8 cellular contexts compared by ENCODE assay signal in genomic region chr14:96039633-96040311, GRCh38. TPM values are rescaled to one million over a fixed set of nuclear protein-coding genes. Genes with fewer than 3 reads are reported as not detected.
DNase-seq lines count a peak whose midpoint lies in the region; ATAC-seq and TF ChIP-seq lines count a peak whose summit lies in the region.

No MANE protein-coding gene starts in this region.

- H3K4me2 ChIP-seq in KMS-11 (peak overlapping the region; percentile 60; the same call in 1 of the 2 replicates), osteoblast (ENCODE audit: insufficient read depth, low read length) (peak overlapping the region; percentile 91)

- no peaks in the 10 kb centered on the region for H4K20me1 ChIP-seq in KMS-11 (ENCODE audit: insufficient read depth)
- peaks cover 45% of the 10 kb centered on the region for H4K20me1 ChIP-seq in osteoblast (ENCODE audit: insufficient read depth, low read length)

- peaks cover 29% of the 10 kb centered on the region for H3K4me1 Mint-ChIP-seq in activated T-cell treated with anti-CD3 and anti-CD28 coated beads, Interleukin-2, amount 50 U/mL, for 72 hours (ENCODE audit: low read depth)
- peaks cover 64% of the 10 kb centered on the region for H3K4me1 Mint-ChIP-seq in glutamatergic neuron (ENCODE audit: low read depth, unreplicated experiment)

- H3K27me3 ChIP-seq in KMS-11 (ENCODE audit: insufficient read depth, low read depth) = no peaks in the 10 kb centered on the region
- no peaks in the 10 kb centered on the region for H3K27me3 ChIP-seq in osteoblast (ENCODE audit: insufficient read depth, low read length)

- H3K36me3 ChIP-seq in KMS-11 (ENCODE audit: insufficient read depth) = no peaks in the 10 kb centered on the region
- peaks cover 11% of the 10 kb centered on the region for H3K36me3 ChIP-seq in osteoblast (ENCODE audit: insufficient read depth, low read length)

- H3K4me3 ChIP-seq in KMS-11 (IDR thresholded peaks at IDR 0.05; ENCODE audit: insufficient read depth, low read depth, low read length) (no peak overlapping the region), osteoblast (ENCODE audit: insufficient read depth, low read length) (peak overlapping the region; percentile 88)

- H3K4me1 ChIP-seq in KMS-11 (ENCODE audit: low read depth, poor library complexity, severe bottlenecking) (no peaks in the 10 kb centered on the region), osteoblast (ENCODE audit: insufficient read depth, low read length) (peaks cover 34% of the 10 kb centered on the region)

- H2AFZ ChIP-seq in KMS-11 (ENCODE audit: low read depth) (peak overlapping the region; percentile 79; the same call in 1 of the 2 replicates), osteoblast (ENCODE audit: low read length) (peak overlapping the region; percentile 81)

- H3K27ac Mint-ChIP-seq in activated T-cell treated with anti-CD3 and anti-CD28 coated beads, Interleukin-2, amount 50 U/mL, for 72 hours = no peak overlapping the region
- H3K27ac Mint-ChIP-seq in glutamatergic neuron (ENCODE audit: unreplicated experiment) = peak overlapping the region; percentile 97

- peak overlapping the region; percentile 66 for H3K9ac ChIP-seq in KMS-11

- DNase-seq in DMS53 (lab: John Stamatoyannopoulos, UW) (peak; percentile 48), glutamatergic neuron (peak; percentile 75), osteoblast (ENCODE audit: insufficient read length, low spot score, missing footprints) (peak; percentile 73), NK-92 (lab: John Stamatoyannopoulos, UW; ENCODE audit: unreplicated experiment) (no peak), NCI-H2196 treated with DMSO at 0.1 percent for 48 hours (lab: John Stamatoyannopoulos, UW; ENCODE audit: unreplicated experiment) (no peak)
- DNase-seq in activated T-cell treated with anti-CD3 and anti-CD28 coated beads, Interleukin-2, amount 50 U/mL, for 72 hours = peak; percentile 21 to 38

- 0 out of 2 replicates have a peak, but pooled peaks have one; percentile 10 for TF ChIP-seq CTCF in KMS-11 (conservative IDR thresholded peaks at IDR 0.05; ENCODE audit: low read depth, low read length)
- no peak for TF ChIP-seq CTCF in glutamatergic neuron (IDR thresholded peaks at IDR 0.05; ENCODE audit: partially characterized antibody, unreplicated experiment)
- TF ChIP-seq CTCF in osteoblast (IDR thresholded peaks at IDR 0.05; ENCODE audit: extremely low read depth, low read depth, low read length) = no peak

- H3K4me3 Mint-ChIP-seq in activated T-cell treated with anti-CD3 and anti-CD28 coated beads, Interleukin-2, amount 50 U/mL, for 72 hours = peak overlapping the region; percentile 88 to 89
- peak overlapping the region; percentile 91 for H3K4me3 Mint-ChIP-seq in glutamatergic neuron (ENCODE audit: unreplicated experiment)

- peaks cover 44% of the 10 kb centered on the region for H3K27me3 Mint-ChIP-seq in activated T-cell treated with anti-CD3 and anti-CD28 coated beads, Interleukin-2, amount 50 U/mL, for 72 hours (ENCODE audit: low read depth)
- H3K27me3 Mint-ChIP-seq in glutamatergic neuron (ENCODE audit: unreplicated experiment) = peaks cover 11% of the 10 kb centered on the region

- H3K9me3 Mint-ChIP-seq in activated T-cell treated with anti-CD3 and anti-CD28 coated beads, Interleukin-2, amount 50 U/mL, for 72 hours = no peaks in the 10 kb centered on the region
- H3K9me3 Mint-ChIP-seq in glutamatergic neuron (ENCODE audit: unreplicated experiment) = peaks cover 24% of the 10 kb centered on the region

- H3K27ac ChIP-seq in KMS-11 (no peak overlapping the region), osteoblast (ENCODE audit: low read depth, low read length) (peak overlapping the region; percentile 71)

- peak; percentile 38 to 52 for ATAC-seq in activated T-cell treated with anti-CD3 and anti-CD28 coated beads, Interleukin-2, amount 50 U/mL, for 72 hours (replicated peaks in 1 of 2)
- ATAC-seq in HG03039 (IDR thresholded peaks at IDR 0.05; ENCODE audit: unreplicated experiment) = no peak

- H3K79me2 ChIP-seq in KMS-11 (ENCODE audit: insufficient read depth, low read depth) (no peaks in the 10 kb centered on the region), osteoblast (ENCODE audit: insufficient read depth, low read length) (peaks cover 51% of the 10 kb centered on the region)

- H3K9me3 ChIP-seq in osteoblast (ENCODE audit: low read depth, low read length) = no peaks in the 10 kb centered on the region

- no peaks in the 10 kb centered on the region for H3K36me3 Mint-ChIP-seq in activated T-cell treated with anti-CD3 and anti-CD28 coated beads, Interleukin-2, amount 50 U/mL, for 72 hours (ENCODE audit: insufficient read depth in 2 of 2)
- H3K36me3 Mint-ChIP-seq in glutamatergic neuron (ENCODE audit: unreplicated experiment) = peaks cover 17% of the 10 kb centered on the region

RNA-seq across cellular contexts. Expression of gene C14orf132, which starts 0.6 kb away (rescaled TPM):
- 1 to 10 TPM; 2.1 to 3.4 TPM for total RNA-seq in activated T-cell treated with anti-CD3 and anti-CD28 coated beads, Interleukin-2, amount 50 U/mL, for 72 hours
- total RNA-seq in glutamatergic neuron (ENCODE audit: unreplicated experiment) (552 TPM), osteoblast (40.2 and 41.5 TPM in 2 replicates)

Comparison
In these comparisons a context has a peak if more than half of its experiments do, and no peak if none do; other contexts are left out.
1. DNase-seq: peak in DMS53 (single experiment), activated T-cell treated with anti-CD3 and anti-CD28 coated beads, Interleukin-2, amount 50 U/mL, for 72 hours (2 of 2), glutamatergic neuron (single experiment) and osteoblast (single experiment); none in NK-92 (single experiment) and NCI-H2196 treated with DMSO at 0.1 percent for 48 hours (single experiment).
2. RNA of gene C14orf132, which starts 0.6 kb away (total RNA-seq): 552 TPM in glutamatergic neuron (single experiment); 40.2 to 41.5 TPM in osteoblast and 2.1 to 3.4 TPM in activated T-cell treated with anti-CD3 and anti-CD28 coated beads, Interleukin-2, amount 50 U/mL, for 72 hours; every median in the first group is over 10 times any median in the second.